In genomic region chr2:71226391-71226964, GRCh38 we compare ENCODE assay signal across 8 cellular contexts. TPM values are rescaled to one million over a fixed set of nuclear protein-coding genes. Genes with fewer than 3 reads are reported as not detected.
A peak's percentile ranks its signal among the peaks of the same experiment; 100 is the strongest.
DNase-seq lines count a peak whose midpoint lies in the region; ATAC-seq, FAIRE-seq and TF ChIP-seq lines count a peak whose summit lies in the region.

No MANE protein-coding gene starts in this region.

- no peak overlapping the region for H2BK15ac ChIP-seq in neuronal stem cell (ENCODE audit: low read length)

- H2BK120ac ChIP-seq in neuronal stem cell (ENCODE audit: low read depth, low read length): no peak overlapping the region

- H3K4ac ChIP-seq in neuronal stem cell (ENCODE audit: low read length): no peak overlapping the region

- no peaks in the 10 kb centered on the region for H3K9me3 ChIP-seq in neuronal stem cell (replicated peaks in 1 of 2; ENCODE audit: control insufficient read depth in 2 of 2, insufficient read depth in 1 of 2, low read depth in 1 of 2, low read length in 2 of 2)

- H2AK5ac ChIP-seq in neuronal stem cell (ENCODE audit: low read depth, low read length): no peak overlapping the region

- peak; percentile 8 for ATAC-seq in HG02610 (IDR thresholded peaks at IDR 0.05; ENCODE audit: unreplicated experiment)
- peak; percentile 29 to 34 for ATAC-seq in activated T-cell treated with anti-CD3 and anti-CD28 coated beads, Interleukin-2, amount 50 U/mL, for 4 hours
- peak; percentile 31 for ATAC-seq in foreskin keratinocyte
- no peak for ATAC-seq in GM18870 (IDR thresholded peaks at IDR 0.05; ENCODE audit: unreplicated experiment)

- no peak for FAIRE-seq in frontal cortex (lab: Jason Lieb, UNC)

- peaks cover 2% of the 10 kb centered on the region for H3K27me3 Mint-ChIP-seq in activated T-cell treated with anti-CD3 and anti-CD28 coated beads, Interleukin-2, amount 50 U/mL, for 4 hours (ENCODE audit: low read depth)

- no peaks in the 10 kb centered on the region for H3K4me1 ChIP-seq in foreskin keratinocyte
- H3K4me1 ChIP-seq in neuronal stem cell (ENCODE audit: control insufficient read depth in 2 of 2, insufficient read depth in 1 of 2, low read depth in 1 of 2, low read length in 2 of 2): no peaks in the 10 kb centered on the region

- peak overlapping the region; percentile 21 for H3K23ac ChIP-seq in neuronal stem cell (ENCODE audit: low read depth, low read length, poor library complexity)

- POLR2A ChIA-PET in GM10248 (lab: Yijun Ruan, JAX): interaction anchor here (0.8 to 0.9 kb wide), 2 partner anchors 71 to 105 kb away, joined by 3 to 12 read pairs; partner anchors contain the start of gene ZNF638

- DNase-seq in GM10248 (ENCODE audit: extremely low spot score) (peak; percentile 24), NCI-H2171 (lab: John Stamatoyannopoulos, UW) (peak; percentile 58), foreskin keratinocyte (no peak), neuronal stem cell (ENCODE audit: low spot score) (peak; percentile 48), frontal cortex (ENCODE audit: low spot score in 2 of 2) (no peak)
- no peak for DNase-seq in activated T-cell treated with anti-CD3 and anti-CD28 coated beads, Interleukin-2, amount 50 U/mL, for 4 hours

- H3K18ac ChIP-seq in neuronal stem cell (ENCODE audit: low read length): peak overlapping the region; percentile 38

- no peak overlapping the region for H2BK12ac ChIP-seq in neuronal stem cell (ENCODE audit: low read length)

- H3K36me3 ChIP-seq in neuronal stem cell (replicated peaks in 1 of 2; ENCODE audit: control insufficient read depth in 2 of 2, insufficient read depth in 2 of 2, low read length in 2 of 2): no peaks in the 10 kb centered on the region

- H3K4me3 Mint-ChIP-seq in activated T-cell treated with anti-CD3 and anti-CD28 coated beads, Interleukin-2, amount 50 U/mL, for 4 hours: peak overlapping the region; percentile 96

- H3K36me3 Mint-ChIP-seq in activated T-cell treated with anti-CD3 and anti-CD28 coated beads, Interleukin-2, amount 50 U/mL, for 4 hours (ENCODE audit: insufficient read depth): peaks cover 7% of the 10 kb centered on the region

- CTCF ChIA-PET in GM10248 (lab: Yijun Ruan, JAX): interaction anchor here (1.0 to 4.7 kb wide), 6 partner anchors 10 to 284 kb away, joined by 4 to 20 read pairs (median 6); no protein-coding TSS in a partner anchor

- no peak overlapping the region for H4K8ac ChIP-seq in neuronal stem cell (ENCODE audit: low read depth, low read length)

- H3K79me1 ChIP-seq in neuronal stem cell (ENCODE audit: low read depth, low read length): no peaks in the 10 kb centered on the region

- H2AFZ ChIP-seq in neuronal stem cell (ENCODE audit: low read length): peak overlapping the region; percentile 96

- H3K27ac ChIP-seq in foreskin keratinocyte (no peak overlapping the region), neuronal stem cell (replicated peaks; ENCODE audit: low read length) (peak overlapping the region; percentile 82)

- H4K91ac ChIP-seq in neuronal stem cell (ENCODE audit: low read depth, low read length, poor library complexity): no peak overlapping the region

- H3K9me3 Mint-ChIP-seq in activated T-cell treated with anti-CD3 and anti-CD28 coated beads, Interleukin-2, amount 50 U/mL, for 4 hours: no peaks in the 10 kb centered on the region

- peak overlapping the region; percentile 71 for H3K9ac ChIP-seq in neuronal stem cell (ENCODE audit: low read depth, low read length, poor library complexity)

- no peak overlapping the region for H2BK5ac ChIP-seq in neuronal stem cell (ENCODE audit: low read length)

- peak overlapping the region; percentile 80 to 95 for H3K4me3 ChIP-seq in neuronal stem cell (ENCODE audit: low read length in 2 of 2)

- H3K4me2 ChIP-seq in neuronal stem cell (ENCODE audit: insufficient read depth, low read length, poor library complexity, severe bottlenecking): peak overlapping the region; percentile 61

- H3K4me1 Mint-ChIP-seq in activated T-cell treated with anti-CD3 and anti-CD28 coated beads, Interleukin-2, amount 50 U/mL, for 4 hours (ENCODE audit: low read depth): peaks cover 18% of the 10 kb centered on the region

- no peak overlapping the region for H3K14ac ChIP-seq in neuronal stem cell (ENCODE audit: low read length)

- H3K27me3 ChIP-seq in foreskin keratinocyte (peaks cover 17% of the 10 kb centered on the region), neuronal stem cell (ENCODE audit: control insufficient read depth in 3 of 3, insufficient read depth in 3 of 3, low read depth in 1 of 3, low read length in 3 of 3) (peaks cover 0 to 9% (median 0%) of the 10 kb centered on the region in 3 experiments)

- no CpG with 5 or more reads among the region's 46 CpGs for WGBS in neuronal stem cell (ENCODE audit: extremely low coverage in 2 of 2, insufficient read length in 2 of 2, insufficient replicate concordance in 1 of 2), 2 donors

- TF ChIP-seq CTCF in GM10248 (IDR thresholded peaks at IDR 0.05; ENCODE audit: control extremely low read depth, extremely low read depth, low read depth, missing control alignments) (peak; percentile 6), foreskin keratinocyte (conservative IDR thresholded peaks at IDR 0.05) (peak; percentile 31)

RNA-seq across cellular contexts. Expression of gene PAIP2B, which starts 0.4 kb away (rescaled TPM):
- 1 to 10 TPM; 1.0 to 1.2 (median 1.1) TPM for total RNA-seq in activated T-cell treated with anti-CD3 and anti-CD28 coated beads, Interleukin-2, amount 50 U/mL, for 4 hours
- total RNA-seq in foreskin keratinocyte (0.75 and 0.99 TPM in 2 replicates), frontal cortex (20.4 TPM)
- polyA plus RNA-seq in foreskin keratinocyte: 0.40 and 0.48 TPM in 2 replicates
- polyA plus RNA-seq in neuronal stem cell (2013, experiment 1 of 2): 8.8 TPM
- polyA plus RNA-seq in neuronal stem cell (2013, experiment 2 of 2): 9.1 TPM

Comparison
In these comparisons a context has a peak if more than half of its experiments do, and no peak if none do; other contexts are left out.
1. DNase-seq: peak in GM10248 (single experiment), NCI-H2171 (single experiment) and neuronal stem cell (single experiment); none in activated T-cell treated with anti-CD3 and anti-CD28 coated beads, Interleukin-2, amount 50 U/mL, for 4 hours (single experiment), foreskin keratinocyte (0 of 2) and frontal cortex (0 of 2).